18 cellular contexts compared by ENCODE assay signal in genomic region chr6:67252663-67253062, GRCh38.
"Had no signal": no experiment of that assay in that cellular context is flagged by ENCODE, and none has a peak within 500 bp of the region (broad histone marks: within the 10 kb centered on the region; RNA-seq: fewer than 3 reads in every experiment).

No MANE protein-coding gene starts in this region.

- H3K27me3 ChIP-seq: breast epithelium, right atrium auricular region, thyroid gland, vagina had no signal

- H3K4me1 Mint-ChIP-seq: activated CD8-positive, alpha-beta memory T cell treated with anti-CD3 and anti-CD28 coated beads, Interleukin-2, amount 10 ng/mL, durations not matched to agents 7 days and 5 days; natural killer cell had no signal

- H3K36me3 ChIP-seq: breast epithelium, right atrium auricular region, thyroid gland, vagina had no signal

- H3K27me3 Mint-ChIP-seq: activated CD8-positive, alpha-beta memory T cell treated with anti-CD3 and anti-CD28 coated beads, Interleukin-2, amount 10 ng/mL, durations not matched to agents 7 days and 5 days; activated T-cell treated with anti-CD3 and anti-CD28 coated beads, Interleukin-2, amount 50 U/mL, for 24 hours had no signal

- H3K4me1 ChIP-seq: breast epithelium, right atrium auricular region, thyroid gland, vagina had no signal

- H3K4me3 ChIP-seq: breast epithelium, mucosa of descending colon, right atrium auricular region, smooth muscle cell, thyroid gland, vagina had no signal

- H3K4me3 Mint-ChIP-seq: activated CD8-positive, alpha-beta memory T cell treated with anti-CD3 and anti-CD28 coated beads, Interleukin-2, amount 10 ng/mL, durations not matched to agents 7 days and 5 days; activated T-cell treated with anti-CD3 and anti-CD28 coated beads, Interleukin-2, amount 50 U/mL, for 24 hours; natural killer cell had no signal

- DNase-seq: activated CD4-positive, alpha-beta T cell treated with anti-CD3 and anti-CD28 coated beads, Interleukin-2, amount 50 U/mL, for 48 hours; activated CD4-positive, CD25-positive, alpha-beta regulatory T cell treated with anti-CD3 and anti-CD28 coated beads, Interleukin-2, amount 50 U/mL, for 72 hours; activated CD8-positive, alpha-beta memory T cell treated with anti-CD3 and anti-CD28 coated beads, Interleukin-2, amount 10 ng/mL, durations not matched to agents 7 days and 5 days; activated effector memory CD4-positive, alpha-beta T cell treated with Interleukin-2 at 50 U/mL for 16 hours; activated T-cell treated with anti-CD3 and anti-CD28 coated beads, Interleukin-2, amount 50 U/mL, for 24 hours; dermis blood vessel endothelial cell; erythroblast; foreskin melanocyte; head of caudate nucleus; mammary epithelial cell; mucosa of descending colon; natural killer cell; thyroid gland had no signal

- H3K27ac Mint-ChIP-seq: activated CD8-positive, alpha-beta memory T cell treated with anti-CD3 and anti-CD28 coated beads, Interleukin-2, amount 10 ng/mL, durations not matched to agents 7 days and 5 days; activated naive CD4-positive, alpha-beta T cell treated with anti-CD3 and anti-CD28 coated beads, Interleukin-2, amount 50 U/mL, for 72 hours; activated T-cell treated with anti-CD3 and anti-CD28 coated beads, Interleukin-2, amount 50 U/mL, for 24 hours; natural killer cell had no signal

- H3K27ac ChIP-seq: breast epithelium, right atrium auricular region, thyroid gland, vagina had no signal

- H3K9me3 ChIP-seq: breast epithelium, right atrium auricular region, thyroid gland, vagina had no signal

- ATAC-seq: activated CD8-positive, alpha-beta memory T cell treated with anti-CD3 and anti-CD28 coated beads, Interleukin-2, amount 10 ng/mL, durations not matched to agents 7 days and 5 days; activated naive CD4-positive, alpha-beta T cell treated with anti-CD3 and anti-CD28 coated beads, Interleukin-2, amount 50 U/mL, for 72 hours; mucosa of descending colon; natural killer cell had no signal

- H3K4me2 ChIP-seq: smooth muscle cell had no signal
